ENCODE assay signal across 16 cellular contexts in the genomic region with DNA sequence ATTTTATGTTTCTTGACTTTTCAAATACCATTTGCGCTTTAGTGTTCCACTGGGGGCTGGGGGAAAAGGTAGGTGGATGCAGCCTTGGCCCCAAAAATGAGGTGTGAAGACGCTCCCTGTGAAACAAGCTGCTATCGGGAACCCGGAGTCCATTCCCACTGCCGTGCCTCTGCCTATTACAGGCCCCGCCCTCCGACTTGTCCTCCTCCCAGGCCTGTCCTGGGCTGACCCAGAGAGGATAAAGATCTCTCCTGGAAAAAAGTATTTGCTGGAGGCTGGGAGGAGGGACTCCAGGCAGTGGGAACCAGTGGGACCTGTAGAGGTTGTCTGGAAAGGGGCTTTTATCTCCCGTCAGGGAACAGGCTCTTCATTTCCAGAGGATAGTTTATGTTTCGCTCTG.
DNase-seq lines count a peak whose midpoint lies in the region; ATAC-seq and TF ChIP-seq lines count a peak whose summit lies in the region.
"Had no signal": no experiment of that assay in that cellular context is flagged by ENCODE, and none has a peak within 500 bp of the region (broad histone marks: within the 10 kb centered on the region; RNA-seq: fewer than 3 reads in every experiment).

No MANE protein-coding gene starts in this region.

- no peak overlapping the region for H2BK12ac ChIP-seq in trophoblast cell (ENCODE audit: low read length)

- no peak overlapping the region for H3K14ac ChIP-seq in trophoblast cell (ENCODE audit: low read length)

- no peaks in the 10 kb centered on the region for H3K4me1 ChIP-seq in BE2C
- peaks cover 8 to 15% of the 10 kb centered on the region in 2 experiments for H3K4me1 ChIP-seq in trophoblast cell (ENCODE audit: control insufficient read depth in 1 of 2, insufficient read depth in 2 of 2, low read length in 2 of 2)
- H3K4me1 ChIP-seq: right atrium auricular region had no signal

- H3K36me3 Mint-ChIP-seq in activated T-helper 17 cell treated with anti-CD3 and anti-CD28 coated beads, Interleukin-2, amount 50 U/mL, for 72 hours (ENCODE audit: low read depth) = no peaks in the 10 kb centered on the region
- no peaks in the 10 kb centered on the region for H3K36me3 Mint-ChIP-seq in immature natural killer cell

- H3K4me3 Mint-ChIP-seq in activated T-helper 17 cell treated with anti-CD3 and anti-CD28 coated beads, Interleukin-2, amount 50 U/mL, for 72 hours = no peak overlapping the region
- H3K4me3 Mint-ChIP-seq in immature natural killer cell = no peak overlapping the region

- H3K27ac ChIP-seq in trophoblast cell (ENCODE audit: low read depth, low read length) = no peak overlapping the region
- H3K27ac ChIP-seq: dorsolateral prefrontal cortex, HL-60, right atrium auricular region had no signal

- no peak overlapping the region for H2AK5ac ChIP-seq in trophoblast cell (ENCODE audit: low read length)

- H3K18ac ChIP-seq in trophoblast cell (ENCODE audit: low read length) = no peak overlapping the region

- H4K8ac ChIP-seq in trophoblast cell (ENCODE audit: low read depth, low read length) = no peak overlapping the region

- WGBS in trophoblast cell (ENCODE audit: extremely low coverage, insufficient coverage, insufficient read length) = no CpG with 5 or more reads among the region's 9 CpGs

- H3K4me3 ChIP-seq in BE2C (ENCODE audit: low read depth, low read length) = no peak overlapping the region
- H3K4me3 ChIP-seq in trophoblast cell (ENCODE audit: low read depth, low read length) = no peak overlapping the region
- H3K4me3 ChIP-seq: dorsolateral prefrontal cortex, right atrium auricular region had no signal

- no peak overlapping the region for H3K27ac Mint-ChIP-seq in activated T-helper 17 cell treated with anti-CD3 and anti-CD28 coated beads, Interleukin-2, amount 50 U/mL, for 72 hours
- H3K27ac Mint-ChIP-seq in immature natural killer cell = no peak overlapping the region

- no peaks in the 10 kb centered on the region for H3K4me1 Mint-ChIP-seq in activated T-helper 17 cell treated with anti-CD3 and anti-CD28 coated beads, Interleukin-2, amount 50 U/mL, for 72 hours
- peaks cover 7% of the 10 kb centered on the region in 2 donors for H3K4me1 Mint-ChIP-seq in immature natural killer cell

- no peak overlapping the region for H3K23ac ChIP-seq in trophoblast cell (ENCODE audit: low read length)

- H3K36me3 ChIP-seq in BE2C (no peaks in the 10 kb centered on the region), trophoblast cell (ENCODE audit: control insufficient read depth in 1 of 2, insufficient read depth in 2 of 2, low read length in 2 of 2) (no peaks in the 10 kb centered on the region)
- H3K36me3 ChIP-seq: right atrium auricular region had no signal

- H4K12ac ChIP-seq in trophoblast cell (ENCODE audit: low read depth, low read length) = no peak overlapping the region

- H3K4ac ChIP-seq in trophoblast cell (ENCODE audit: low read depth, low read length) = no peak overlapping the region

- H3K27me3 Mint-ChIP-seq in activated T-helper 17 cell treated with anti-CD3 and anti-CD28 coated beads, Interleukin-2, amount 50 U/mL, for 72 hours = peaks cover 3% of the 10 kb centered on the region
- H3K27me3 Mint-ChIP-seq in immature natural killer cell (ENCODE audit: low read depth in 3 of 3) = peaks cover 0 to 6% (median 0%) of the 10 kb centered on the region in 3 donors

- H3K4me2 ChIP-seq in trophoblast cell (ENCODE audit: low read length) = peak overlapping the region; percentile 39

- H3K9me3 Mint-ChIP-seq in activated T-helper 17 cell treated with anti-CD3 and anti-CD28 coated beads, Interleukin-2, amount 50 U/mL, for 72 hours = peaks cover 8% of the 10 kb centered on the region
- no peaks in the 10 kb centered on the region for H3K9me3 Mint-ChIP-seq in immature natural killer cell

- no peaks in the 10 kb centered on the region for H3K79me1 ChIP-seq in trophoblast cell (ENCODE audit: low read length)

- H3K79me2 ChIP-seq in trophoblast cell (ENCODE audit: control insufficient read depth, insufficient read depth, low read length, poor library complexity) = no peaks in the 10 kb centered on the region

- H3K9ac ChIP-seq in trophoblast cell (ENCODE audit: low read length) = no peak overlapping the region

- no peak overlapping the region for H2AFZ ChIP-seq in trophoblast cell (ENCODE audit: insufficient read depth, low read length, poor library complexity)

- no peak for ATAC-seq in activated T-helper 17 cell treated with anti-CD3 and anti-CD28 coated beads, Interleukin-2, amount 50 U/mL, for 72 hours (replicated peaks)
- no peak for ATAC-seq in GM21737 (IDR thresholded peaks at IDR 0.05; ENCODE audit: unreplicated experiment)

- no peak overlapping the region for H2BK120ac ChIP-seq in trophoblast cell (ENCODE audit: insufficient read depth, low read length, poor library complexity)

- H3K27me3 ChIP-seq in BE2C (no peaks in the 10 kb centered on the region), trophoblast cell (ENCODE audit: insufficient read depth, low read length) (no peaks in the 10 kb centered on the region)
- H3K27me3 ChIP-seq: right atrium auricular region had no signal

- TF ChIP-seq CTCF in BE2C (IDR thresholded peaks at IDR 0.05; ENCODE audit: low read depth, low read length) = no peak
- TF ChIP-seq CTCF in GM10266 (IDR thresholded peaks at IDR 0.05; ENCODE audit: control insufficient read depth, insufficient read depth, low read depth, missing control alignments) = no peak

- DNase-seq in BE2C (peak; percentile 60), M059J (ENCODE audit: low read depth) (peak; percentile 78), iPS-NIHi11 (ENCODE audit: low spot score) (peak; percentile 26), trophoblast cell (peak; percentile 93 to 96), GM10266 (ENCODE audit: extremely low spot score) (no peak), immature natural killer cell (no peak)
- DNase-seq: activated CD8-positive, alpha-beta memory T cell treated with anti-CD3 and anti-CD28 coated beads, Interleukin-2, amount 50 U/mL, for 48 hours; amygdala; dorsolateral prefrontal cortex; NCI-H2029; RPMI8226; stimulated activated naive CD4-positive, alpha-beta T cell had no signal

- no peak overlapping the region for H4K91ac ChIP-seq in trophoblast cell (ENCODE audit: low read depth, low read length)

- no peak overlapping the region for H2BK5ac ChIP-seq in trophoblast cell (ENCODE audit: low read depth, low read length, poor library complexity)

- H3K9me3 ChIP-seq in BE2C = no peaks in the 10 kb centered on the region
- peaks cover 2% of the 10 kb centered on the region for H3K9me3 ChIP-seq in trophoblast cell (ENCODE audit: insufficient read depth, low read depth, low read length)
- H3K9me3 ChIP-seq: right atrium auricular region had no signal

Comparison
In these comparisons a context has a peak if more than half of its experiments do, and no peak if none do; other contexts are left out.
1. DNase-seq: peak in BE2C (single experiment), M059J (single experiment), iPS-NIHi11 (single experiment) and trophoblast cell (2 of 2); none in GM10266 (single experiment) and immature natural killer cell (0 of 3).